ENCODE assay signal across 1 cellular context in genomic region chr19:48698046-48698445, GRCh38.
TF ChIP-seq lines count a peak whose summit lies in the region.

No MANE protein-coding gene starts in this region.

TF ChIP-seq in IMR-90, 13 proteins besides CTCF, POLR2A, EP300 and RAD21 (continued from another document):
- no peak for TF ChIP-seq MAFK (IDR thresholded peaks at IDR 0.05; ENCODE audit: low read depth, low read length)
- TF ChIP-seq RFX5 (IDR thresholded peaks at IDR 0.05; ENCODE audit: low read depth, low read length): no peak
- no peak for TF ChIP-seq FOS (IDR thresholded peaks at IDR 0.05; ENCODE audit: low read depth, low read length)
- TF ChIP-seq, protein P1, sequence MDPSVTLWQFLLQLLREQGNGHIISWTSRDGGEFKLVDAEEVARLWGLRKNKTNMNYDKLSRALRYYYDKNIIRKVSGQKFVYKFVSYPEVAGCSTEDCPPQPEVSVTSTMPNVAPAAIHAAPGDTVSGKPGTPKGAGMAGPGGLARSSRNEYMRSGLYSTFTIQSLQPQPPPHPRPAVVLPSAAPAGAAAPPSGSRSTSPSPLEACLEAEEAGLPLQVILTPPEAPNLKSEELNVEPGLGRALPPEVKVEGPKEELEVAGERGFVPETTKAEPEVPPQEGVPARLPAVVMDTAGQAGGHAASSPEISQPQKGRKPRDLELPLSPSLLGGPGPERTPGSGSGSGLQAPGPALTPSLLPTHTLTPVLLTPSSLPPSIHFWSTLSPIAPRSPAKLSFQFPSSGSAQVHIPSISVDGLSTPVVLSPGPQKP (IDR thresholded peaks at IDR 0.05; ENCODE audit: borderline replicate concordance, low read depth, low read length): no peak
